31 cellular contexts compared by ENCODE assay signal in the genomic region with DNA sequence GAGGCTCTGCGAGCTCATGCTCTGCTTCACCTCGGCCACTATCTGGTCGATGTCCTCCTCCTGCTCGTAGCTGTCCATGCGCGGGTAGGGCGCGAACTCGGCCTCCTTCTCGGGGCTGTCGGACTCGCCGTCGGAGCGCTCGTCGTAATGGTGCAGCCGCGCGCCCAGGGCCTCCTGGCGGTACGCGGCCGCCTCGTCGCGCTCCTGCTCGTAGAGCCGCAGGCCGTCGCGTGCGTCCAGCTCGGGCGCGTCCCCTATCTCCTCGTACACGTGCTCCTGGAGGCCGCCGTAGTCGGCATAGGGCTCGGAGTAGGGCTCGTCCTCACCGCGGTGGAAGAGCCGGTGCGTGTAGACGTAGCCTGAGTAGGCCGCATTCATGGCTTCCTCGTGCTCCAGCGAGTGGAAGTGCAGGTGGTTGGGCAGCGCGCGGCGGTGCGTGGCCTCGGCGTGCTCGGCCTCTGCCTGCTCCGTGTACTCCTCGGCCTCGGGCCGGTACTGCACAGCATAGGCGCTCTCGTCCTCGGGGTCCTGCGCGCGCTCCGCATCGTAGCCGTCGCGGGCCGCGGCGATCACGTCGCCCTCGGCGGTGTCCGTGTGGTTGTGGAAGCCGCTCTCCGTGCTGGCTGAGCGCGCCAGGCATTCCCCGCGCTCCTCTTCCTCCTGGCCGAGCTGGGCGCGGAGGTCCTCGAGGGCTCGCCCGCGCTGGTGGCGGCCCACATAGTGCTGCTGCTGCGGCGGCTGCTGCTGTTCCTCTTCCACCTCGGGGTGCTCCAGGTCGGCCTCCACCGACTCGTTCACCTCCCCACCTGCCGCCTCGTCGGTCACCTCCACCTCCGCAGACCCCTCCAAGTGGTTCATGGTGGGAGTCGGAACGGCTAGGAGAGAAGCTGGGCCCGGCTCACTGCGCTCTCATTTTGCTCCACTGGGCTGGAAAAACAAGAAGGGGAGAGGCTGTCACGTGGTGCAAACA.
"Had no signal": no experiment of that assay in that cellular context is flagged by ENCODE, and none has a peak within 500 bp of the region (broad histone marks: within the 10 kb centered on the region; RNA-seq: fewer than 3 reads in every experiment).

No MANE protein-coding gene starts in this region.

- H3K27ac ChIP-seq: Peyer's patch, RWPE1, SJSA1 had no signal

- ATAC-seq: activated CD8-positive, alpha-beta memory T cell treated with anti-CD3 and anti-CD28 coated beads, Interleukin-2, amount 10 ng/mL, durations not matched to agents 7 days and 5 days; SK-N-SH treated with all-trans-retinoic acid at 6 μM for 48 hours had no signal

- H3K9me3 ChIP-seq: MG63, SJSA1 had no signal

- H3K27me3 Mint-ChIP-seq: activated CD4-positive, alpha-beta T cell treated with anti-CD3 and anti-CD28 coated beads, Interleukin-2, amount 10 ng/mL, durations not matched to agents 24 days and 14 days; activated CD8-positive, alpha-beta memory T cell treated with anti-CD3 and anti-CD28 coated beads, Interleukin-2, amount 10 ng/mL, durations not matched to agents 7 days and 5 days had no signal

- DNase-seq: activated B cell treated with CpG ODN at 0.5 μM for 24 hours; activated CD4-positive, alpha-beta T cell treated with anti-CD3 and anti-CD28 coated beads for 1 hour; activated CD4-positive, alpha-beta T cell treated with anti-CD3 and anti-CD28 coated beads, Interleukin-2, amount 10 ng/mL, durations not matched to agents 24 days and 14 days; activated CD4-positive, alpha-beta T cell treated with anti-CD3 and anti-CD28 coated beads, Interleukin-2, amount 50 U/mL, for 48 hours; activated CD8-positive, alpha-beta memory T cell treated with anti-CD3 and anti-CD28 coated beads, Interleukin-2, amount 10 ng/mL, durations not matched to agents 7 days and 5 days; activated effector memory CD4-positive, alpha-beta T cell treated with Interleukin-2 at 50 U/mL for 16 hours; activated naive CD4-positive, alpha-beta T cell treated with anti-CD3 and anti-CD28 coated beads for 36 hours; activated T-cell treated with anti-CD3 and anti-CD28 coated beads, Interleukin-2, amount 50 U/mL, for 24 hours; amygdala; MG63; MV-4-11; NCI-H1092 treated with DMSO at 0.1 percent for 48 hours; NCI-H1417 treated with DMSO at 0.1 percent for 48 hours; NCI-H1694 treated with DMSO at 0.1 percent for 48 hours; NCI-H2029 treated with DMSO at 0.1 percent for 48 hours; NCI-H345; NCI-H510A; NCI-H526 treated with DMSO at 0.1 percent for 48 hours; NCI-H82; OCI-M1; Peyer's patch; SHP77; SW 1271 had no signal

- H3K4me3 ChIP-seq: MG63, Peyer's patch, SJSA1 had no signal

- H3K9me3 Mint-ChIP-seq: activated B cell treated with CpG ODN at 0.5 μM for 24 hours; activated T-cell treated with anti-CD3 and anti-CD28 coated beads, Interleukin-2, amount 50 U/mL, for 24 hours had no signal

- H3K4me1 Mint-ChIP-seq: activated B cell treated with CpG ODN at 0.5 μM for 24 hours had no signal

- H3K36me3 Mint-ChIP-seq: activated naive CD8-positive, alpha-beta T cell had no signal

- H3K27ac Mint-ChIP-seq: activated B cell treated with CpG ODN at 0.5 μM for 24 hours; activated CD4-positive, alpha-beta T cell treated with anti-CD3 and anti-CD28 coated beads, Interleukin-2, amount 10 ng/mL, durations not matched to agents 24 days and 14 days; activated CD8-positive, alpha-beta memory T cell treated with anti-CD3 and anti-CD28 coated beads, Interleukin-2, amount 10 ng/mL, durations not matched to agents 7 days and 5 days; activated naive CD4-positive, alpha-beta T cell treated with anti-CD3 and anti-CD28 coated beads for 36 hours; activated naive CD8-positive, alpha-beta T cell; activated T-cell treated with anti-CD3 and anti-CD28 coated beads, Interleukin-2, amount 50 U/mL, for 24 hours; activated T-helper 1 cell treated with anti-CD3 and anti-CD28 coated beads, Interleukin-12 subunit alpha, Interleukin-12 subunit beta, Interleukin-2, Interleukin-4 antibody, amounts not matched to agents 30 ng/mL and 10 ng/mL and 1 ng/mL, durations not matched to agents 14 hours and 24 hours and 36 hours; T-helper 2 cell treated with Interferon-gamma antibody and Interleukin-4, amounts not matched to agents 5 μg/mL and 100 μg/mL, for 36 hours had no signal

- H3K27me3 ChIP-seq: MG63, Peyer's patch, SJSA1 had no signal

- FAIRE-seq: astrocyte had no signal

- H3K4me1 ChIP-seq: Peyer's patch, SJSA1 had no signal

- H3K4me3 Mint-ChIP-seq: activated B cell treated with CpG ODN at 0.5 μM for 24 hours; activated CD4-positive, alpha-beta T cell treated with anti-CD3 and anti-CD28 coated beads, Interleukin-2, amount 10 ng/mL, durations not matched to agents 24 days and 14 days; activated CD8-positive, alpha-beta memory T cell treated with anti-CD3 and anti-CD28 coated beads, Interleukin-2, amount 10 ng/mL, durations not matched to agents 7 days and 5 days; activated naive CD4-positive, alpha-beta T cell treated with anti-CD3 and anti-CD28 coated beads for 36 hours; activated naive CD8-positive, alpha-beta T cell; activated T-cell treated with anti-CD3 and anti-CD28 coated beads, Interleukin-2, amount 50 U/mL, for 24 hours; activated T-helper 1 cell treated with anti-CD3 and anti-CD28 coated beads, Interleukin-12 subunit alpha, Interleukin-12 subunit beta, Interleukin-2, Interleukin-4 antibody, amounts not matched to agents 30 ng/mL and 10 ng/mL and 1 ng/mL, durations not matched to agents 14 hours and 24 hours and 36 hours; brain; T-helper 2 cell treated with Interferon-gamma antibody and Interleukin-4, amounts not matched to agents 5 μg/mL and 100 μg/mL, for 36 hours had no signal

- H3K36me3 ChIP-seq: MG63, Peyer's patch, SJSA1 had no signal
